Comparison of ENCODE assay signal across 8 cellular contexts in the genomic region with DNA sequence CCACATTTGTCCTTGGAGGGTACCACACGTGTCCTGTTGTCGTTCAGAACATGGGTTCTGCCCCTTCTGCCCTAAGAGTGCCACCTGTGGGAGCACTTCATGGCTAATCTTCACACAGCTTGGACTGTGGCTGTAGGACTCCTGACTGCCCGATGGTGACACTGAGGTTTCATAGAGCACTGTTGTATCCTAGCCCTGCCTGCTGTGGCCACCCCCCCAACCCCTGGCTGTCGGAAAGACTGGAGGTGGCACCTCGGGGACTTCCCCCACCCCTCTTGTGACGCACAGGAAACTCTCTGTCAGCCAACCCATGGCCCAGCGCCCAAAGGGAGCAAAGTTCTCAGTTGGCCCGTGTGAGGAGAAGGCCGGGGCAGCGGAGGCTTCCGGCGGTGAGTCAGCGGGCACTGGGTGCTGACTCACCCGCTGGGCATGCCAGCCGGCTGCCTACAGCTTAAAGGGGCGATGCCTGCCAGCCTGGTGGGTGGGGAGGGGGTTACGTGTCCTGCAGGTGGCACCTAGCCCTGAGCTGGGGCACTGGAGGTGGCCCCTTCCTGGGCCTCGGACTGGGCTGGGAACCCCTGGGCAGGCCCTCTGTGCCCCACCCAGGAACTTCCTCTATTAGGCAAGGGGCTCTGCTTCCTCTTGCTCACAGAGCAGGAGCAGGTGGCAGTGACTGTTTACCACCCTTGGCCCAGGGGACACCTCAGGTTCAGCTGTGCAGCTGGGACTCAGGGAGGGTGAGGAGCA. TPM values are rescaled to one million over a fixed set of nuclear protein-coding genes. Genes with fewer than 3 reads are reported as not detected.
DNase-seq lines count a peak whose midpoint lies in the region; ATAC-seq and TF ChIP-seq lines count a peak whose summit lies in the region.

No MANE protein-coding gene starts in this region.

- DNase-seq in A172 (ENCODE audit: low spot score) (peak; percentile 99), RWPE2 (ENCODE audit: low spot score) (peak; percentile 97), foreskin keratinocyte (peak; percentile 87 to 93), posterior vena cava (ENCODE audit: low spot score) (peak; percentile 99), upper lobe of right lung (peak; percentile 98)
- DNase-seq in activated effector memory CD4-positive, alpha-beta T cell treated with Interleukin-2 at 50 U/mL for 16 hours = peak; percentile 94

- ATAC-seq in GM18873 (IDR thresholded peaks at IDR 0.05; ENCODE audit: low FRiP score, unreplicated experiment) (peak; percentile 24), HG03439 (IDR thresholded peaks at IDR 0.05; ENCODE audit: unreplicated experiment) (peak; percentile 32), RWPE2 (ENCODE audit: low read depth) (peak; percentile 51), foreskin keratinocyte (peak; percentile 68), upper lobe of right lung (peak; percentile 71)

- H3K27me3 ChIP-seq in RWPE2 (ENCODE audit: insufficient read depth, poor library complexity, severe bottlenecking) (no peaks in the 10 kb centered on the region), foreskin keratinocyte (no peaks in the 10 kb centered on the region), upper lobe of right lung (no peaks in the 10 kb centered on the region)

- no peak for TF ChIP-seq CTCF in RWPE2 (IDR thresholded peaks at IDR 0.05; ENCODE audit: poor library complexity, severe bottlenecking)
- TF ChIP-seq CTCF in foreskin keratinocyte (conservative IDR thresholded peaks at IDR 0.05) = no peak
- TF ChIP-seq CTCF in upper lobe of right lung (IDR thresholded peaks at IDR 0.05) = no peak

- H3K4me1 ChIP-seq in RWPE2 (ENCODE audit: insufficient read depth, poor library complexity, severe bottlenecking) = peaks cover 23% of the 10 kb centered on the region
- H3K4me1 ChIP-seq in foreskin keratinocyte = peaks cover 16% of the 10 kb centered on the region
- peaks cover 47% of the 10 kb centered on the region for H3K4me1 ChIP-seq in upper lobe of right lung

- H3K4me3 ChIP-seq in RWPE2 (ENCODE audit: severe bottlenecking) = peak overlapping the region; percentile 1
- H3K4me3 ChIP-seq in upper lobe of right lung = peak overlapping the region; percentile 92

- peak overlapping the region; percentile 93 for H3K27ac ChIP-seq in RWPE2 (ENCODE audit: poor library complexity, severe bottlenecking)
- peak overlapping the region; percentile 72 for H3K27ac ChIP-seq in foreskin keratinocyte
- peak overlapping the region; percentile 86 for H3K27ac ChIP-seq in upper lobe of right lung

- H3K9me3 ChIP-seq in RWPE2 (ENCODE audit: severe bottlenecking) = no peaks in the 10 kb centered on the region
- no peaks in the 10 kb centered on the region for H3K9me3 ChIP-seq in upper lobe of right lung

- H3K36me3 ChIP-seq in RWPE2 (ENCODE audit: low read depth) (peaks cover 18% of the 10 kb centered on the region), upper lobe of right lung (no peaks in the 10 kb centered on the region)

- intact Hi-C loops in posterior vena cava (cut with DNase I) = no loop called here
- intact Hi-C loops in upper lobe of right lung (cut with DNase I) = no loop called here

RNA-seq across cellular contexts. Expression of a gene that starts 3.4 kb away (rescaled TPM):
- 12.1 and 16.8 TPM in 2 replicates for total RNA-seq in A172 (2014; rRNA removed; shearing (Covaris generic))
- 50.6 and 54.5 TPM in 2 replicates for total RNA-seq in foreskin keratinocyte
- 61.3 and 61.6 TPM in 2 replicates for polyA plus RNA-seq in foreskin keratinocyte
- 10 to 100 TPM; 47.7 to 83.4 TPM for total RNA-seq in posterior vena cava
- total RNA-seq in upper lobe of right lung = 68.3 TPM

RNA-seq across cellular contexts. Expression of a gene that starts 34.7 kb away (rescaled TPM):
- total RNA-seq in A172 (2014; rRNA removed; shearing (Covaris generic)) = 1.9 and 2.9 TPM in 2 replicates
- total RNA-seq in foreskin keratinocyte = 1.2 and 2.6 TPM in 2 replicates
- 0.97 and 1.8 TPM in 2 replicates for polyA plus RNA-seq in foreskin keratinocyte
- total RNA-seq in posterior vena cava = 1 to 10 TPM; 7.8 to 8.8 TPM
- 19.5 TPM for total RNA-seq in upper lobe of right lung

Comparison
In these comparisons a context has a peak if more than half of its experiments do, and no peak if none do; other contexts are left out.
1. Peak in every context shown above with its lines: DNase-seq, ATAC-seq, H3K4me3 ChIP-seq and H3K27ac ChIP-seq.